In genomic region chr4:165677081-165677480, GRCh38 we compare ENCODE assay signal across 27 cellular contexts.
"Had no signal": no experiment of that assay in that cellular context is flagged by ENCODE, and none has a peak within 500 bp of the region (broad histone marks: within the 10 kb centered on the region; RNA-seq: fewer than 3 reads in every experiment).

No MANE protein-coding gene starts in this region.

- H3K4me3 ChIP-seq: colonic mucosa, esophagus squamous epithelium, gastroesophageal sphincter, heart left ventricle, hepatocyte, lower lobe of right lung, mucosa of descending colon had no signal

- H3K79me2 ChIP-seq: hepatocyte had no signal

- H3K4me1 ChIP-seq: colonic mucosa, esophagus squamous epithelium, gastroesophageal sphincter, heart left ventricle, lower lobe of right lung had no signal

- H3K36me3 Mint-ChIP-seq: mesothelial cell of epicardium, naive B cell had no signal

- H3K27me3 Mint-ChIP-seq: dendritic cell treated with granulocyte-macrophage colony-stimulating factor and Interleukin-4, amounts not matched to agents 40 ng/mL and 50 ng/mL, for 4 days; effector memory CD8-positive, alpha-beta T cell; naive B cell had no signal

- ATAC-seq: effector memory CD8-positive, alpha-beta T cell; esophagus mucosa; gastroesophageal sphincter; left colon; left lobe of liver; left ventricle myocardium superior; lower lobe of right lung; mucosa of descending colon had no signal

- H3K36me3 ChIP-seq: colonic mucosa, esophagus squamous epithelium, gastroesophageal sphincter, heart left ventricle, lower lobe of right lung had no signal

- H3K9me3 Mint-ChIP-seq: endodermal cell had no signal

- H2AFZ ChIP-seq: hepatocyte had no signal

- H3K4me1 Mint-ChIP-seq: immature natural killer cell, mesothelial cell of epicardium, naive B cell had no signal

- H3K27me3 ChIP-seq: colonic mucosa, esophagus squamous epithelium, foreskin keratinocyte, gastroesophageal sphincter, heart left ventricle, hepatocyte had no signal

- H3K9me3 ChIP-seq: colonic mucosa, esophagus squamous epithelium, gastroesophageal sphincter, heart left ventricle, lower lobe of right lung, mucosa of descending colon had no signal

- H3K27ac Mint-ChIP-seq: dendritic cell treated with granulocyte-macrophage colony-stimulating factor and Interleukin-4, amounts not matched to agents 40 ng/mL and 50 ng/mL, for 4 days; effector memory CD8-positive, alpha-beta T cell; endodermal cell; immature natural killer cell; mesothelial cell of epicardium; naive B cell had no signal

- H3K4me2 ChIP-seq: hepatocyte had no signal

- H3K27ac ChIP-seq: colonic mucosa, epithelial cell of prostate, esophagus squamous epithelium, foreskin keratinocyte, gastroesophageal sphincter, heart left ventricle, hepatocyte, lower lobe of right lung had no signal

- DNase-seq: colonic mucosa; cortex of kidney; effector CD8-positive, alpha-beta T cell; effector memory CD8-positive, alpha-beta T cell; endodermal cell; erythroblast; esophagus squamous epithelium; heart left ventricle; immature natural killer cell; islet precursor cell; kidney; kidney glomerular epithelial cell; left colon; left ventricle myocardium superior; lower lobe of right lung; mesenchymal stem cell; mucosa of descending colon; naive B cell had no signal

- FAIRE-seq: frontal cortex, kidney had no signal

- H3K4me3 Mint-ChIP-seq: dendritic cell treated with granulocyte-macrophage colony-stimulating factor and Interleukin-4, amounts not matched to agents 40 ng/mL and 50 ng/mL, for 4 days; effector memory CD8-positive, alpha-beta T cell; endodermal cell; immature natural killer cell; mesothelial cell of epicardium; naive B cell had no signal
